ENCODE assay signal across 22 cellular contexts in the genomic region with DNA sequence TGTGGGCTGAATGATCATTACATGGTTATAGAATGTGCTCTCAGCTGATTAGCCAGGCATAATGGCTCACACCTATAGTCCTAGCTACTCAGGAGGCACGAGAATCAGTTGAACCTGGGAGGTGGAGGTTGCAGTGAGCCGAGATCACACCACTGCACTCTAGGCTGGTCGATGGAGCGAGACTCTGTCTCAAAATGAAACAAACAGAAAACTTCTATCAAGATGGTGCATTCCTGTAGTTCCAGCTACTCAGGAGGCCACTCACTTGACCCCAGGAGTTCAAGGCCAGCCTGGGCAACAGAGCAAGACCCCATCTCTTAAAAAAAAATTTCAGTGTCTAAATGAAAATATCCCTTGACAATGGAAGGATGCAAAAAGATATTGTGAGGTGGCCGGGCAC. TPM values are rescaled to one million over a fixed set of nuclear protein-coding genes. Genes with fewer than 3 reads are reported as not detected.
DNase-seq lines count a peak whose midpoint lies in the region; ATAC-seq and TF ChIP-seq lines count a peak whose summit lies in the region.
"Had no signal": no experiment of that assay in that cellular context is flagged by ENCODE, and none has a peak within 500 bp of the region (broad histone marks: within the 10 kb centered on the region; RNA-seq: fewer than 3 reads in every experiment).

No MANE protein-coding gene starts in this region.

- H2BK120ac ChIP-seq in mesenchymal stem cell (ENCODE audit: low read depth, low read length) = no peak overlapping the region

- H3K27ac ChIP-seq in mesenchymal stem cell (ENCODE audit: low read length, poor library complexity, severe bottlenecking) (peak overlapping the region; percentile 35), upper lobe of right lung (no peak overlapping the region)
- H3K27ac ChIP-seq: A549 had no signal

- H2AFZ ChIP-seq in mesenchymal stem cell (ENCODE audit: low read depth, low read length) = no peak overlapping the region

- no peaks in the 10 kb centered on the region for H3K9me3 Mint-ChIP-seq in stimulated activated naive CD8-positive, alpha-beta T cell treated with anti-CD3 and anti-CD28 coated beads, Interleukin-15, Interleukin-2, amounts not matched to agents 100 ng/mL and 50 ng/mL, for 24 hours
- H3K9me3 Mint-ChIP-seq in stimulated activated naive CD8-positive, alpha-beta T cell treated with anti-CD3 and anti-CD28 coated beads, Interleukin-15, amount 100 ng/mL, for 72 hours = no peaks in the 10 kb centered on the region
- no peaks in the 10 kb centered on the region for H3K9me3 Mint-ChIP-seq in activated naive CD8-positive, alpha-beta T cell treated with anti-CD3 and anti-CD28 coated beads, Interleukin-2, amount 50 U/mL, for 24 hours

- ATAC-seq in stimulated activated naive CD8-positive, alpha-beta T cell treated with anti-CD3 and anti-CD28 coated beads, Interleukin-15, amount 100 ng/mL, for 72 hours = no peak
- ATAC-seq in T-helper 17 cell = no peak
- no peak for ATAC-seq in upper lobe of right lung
- ATAC-seq in activated naive CD8-positive, alpha-beta T cell treated with anti-CD3 and anti-CD28 coated beads, Interleukin-2, amount 50 U/mL, for 24 hours = no peak
- no peak for ATAC-seq in GM19324 (IDR thresholded peaks at IDR 0.05; ENCODE audit: low FRiP score, unreplicated experiment)
- ATAC-seq: A549, Panc1, SK-N-SH treated with all-trans-retinoic acid at 6 μM for 48 hours had no signal

- H3K9me3 ChIP-seq in T-helper 17 cell (ENCODE audit: control insufficient read depth, low read length, poor library complexity, severe bottlenecking) (no peaks in the 10 kb centered on the region), mesenchymal stem cell (ENCODE audit: control insufficient read depth, low read length) (no peaks in the 10 kb centered on the region), upper lobe of right lung (no peaks in the 10 kb centered on the region)
- H3K9me3 ChIP-seq: A549, BE2C had no signal

- H3K36me3 ChIP-seq in mesenchymal stem cell (ENCODE audit: control insufficient read depth in 1 of 2, insufficient read depth in 2 of 2, low read depth in 1 of 2, low read length in 2 of 2) = peaks cover 34 to 89% of the 10 kb centered on the region in 2 experiments
- H3K36me3 ChIP-seq in upper lobe of right lung = peaks cover 97% of the 10 kb centered on the region

- H3K36me3 Mint-ChIP-seq in stimulated activated naive CD8-positive, alpha-beta T cell treated with anti-CD3 and anti-CD28 coated beads, Interleukin-15, Interleukin-2, amounts not matched to agents 100 ng/mL and 50 ng/mL, for 24 hours (ENCODE audit: low read depth) = peaks cover 79% of the 10 kb centered on the region
- no peaks in the 10 kb centered on the region for H3K36me3 Mint-ChIP-seq in T-helper 17 cell (ENCODE audit: low read depth)
- H3K36me3 Mint-ChIP-seq in activated naive CD8-positive, alpha-beta T cell treated with anti-CD3 and anti-CD28 coated beads, Interleukin-2, amount 50 U/mL, for 24 hours (ENCODE audit: low read depth) = peaks cover 52% of the 10 kb centered on the region

- no peak overlapping the region for H2BK12ac ChIP-seq in mesenchymal stem cell (ENCODE audit: low read length in 2 of 2)

- TF ChIP-seq CTCF in upper lobe of right lung (IDR thresholded peaks at IDR 0.05) = no peak

- H4K91ac ChIP-seq in mesenchymal stem cell (ENCODE audit: low read length) = no peak overlapping the region

- peaks cover 5% of the 10 kb centered on the region for H3K4me1 Mint-ChIP-seq in stimulated activated naive CD8-positive, alpha-beta T cell treated with anti-CD3 and anti-CD28 coated beads, Interleukin-15, Interleukin-2, amounts not matched to agents 100 ng/mL and 50 ng/mL, for 24 hours (ENCODE audit: low read depth)
- H3K4me1 Mint-ChIP-seq in stimulated activated naive CD8-positive, alpha-beta T cell treated with anti-CD3 and anti-CD28 coated beads, Interleukin-15, amount 100 ng/mL, for 72 hours = peaks cover 5% of the 10 kb centered on the region
- H3K4me1 Mint-ChIP-seq in T-helper 17 cell = peaks cover 6% of the 10 kb centered on the region
- H3K4me1 Mint-ChIP-seq in activated naive CD8-positive, alpha-beta T cell treated with anti-CD3 and anti-CD28 coated beads, Interleukin-2, amount 50 U/mL, for 24 hours = peaks cover 7% of the 10 kb centered on the region

- intact Hi-C loops in upper lobe of right lung (cut with DNase I) = no loop called here

- no peak overlapping the region for H2BK5ac ChIP-seq in mesenchymal stem cell (ENCODE audit: low read depth, low read length, poor library complexity, severe bottlenecking)

- H4K8ac ChIP-seq in mesenchymal stem cell (ENCODE audit: low read length) = no peak overlapping the region

- no peak overlapping the region for H3K4me3 Mint-ChIP-seq in stimulated activated naive CD8-positive, alpha-beta T cell treated with anti-CD3 and anti-CD28 coated beads, Interleukin-15, Interleukin-2, amounts not matched to agents 100 ng/mL and 50 ng/mL, for 24 hours
- H3K4me3 Mint-ChIP-seq in stimulated activated naive CD8-positive, alpha-beta T cell treated with anti-CD3 and anti-CD28 coated beads, Interleukin-15, amount 100 ng/mL, for 72 hours = no peak overlapping the region
- H3K4me3 Mint-ChIP-seq in T-helper 17 cell = no peak overlapping the region
- no peak overlapping the region for H3K4me3 Mint-ChIP-seq in activated naive CD8-positive, alpha-beta T cell treated with anti-CD3 and anti-CD28 coated beads, Interleukin-2, amount 50 U/mL, for 24 hours

- no peak overlapping the region for H3K14ac ChIP-seq in mesenchymal stem cell (ENCODE audit: low read length in 2 of 2)

- H2BK15ac ChIP-seq in mesenchymal stem cell (ENCODE audit: low read depth, poor library complexity, severe bottlenecking) = no peak overlapping the region

- H2AK5ac ChIP-seq in mesenchymal stem cell (ENCODE audit: low read length, severe bottlenecking) = no peak overlapping the region

- no peak overlapping the region for H3K4me2 ChIP-seq in mesenchymal stem cell (ENCODE audit: low read length, poor library complexity, severe bottlenecking)
- H3K4me2 ChIP-seq: A549 had no signal

- H3K27me3 ChIP-seq in mesenchymal stem cell (ENCODE audit: control insufficient read depth in 1 of 2, insufficient read depth in 1 of 2, low read length in 2 of 2) = no peaks in the 10 kb centered on the region
- no peaks in the 10 kb centered on the region for H3K27me3 ChIP-seq in upper lobe of right lung
- H3K27me3 ChIP-seq: BE2C had no signal

- H3K79me1 ChIP-seq in mesenchymal stem cell (replicated peaks; ENCODE audit: low read length, poor library complexity, severe bottlenecking) = peaks cover 12% of the 10 kb centered on the region

- H3K4me1 ChIP-seq in mesenchymal stem cell (ENCODE audit: control insufficient read depth, insufficient read depth, low read depth, low read length) = peaks cover 8% of the 10 kb centered on the region
- no peaks in the 10 kb centered on the region for H3K4me1 ChIP-seq in upper lobe of right lung
- H3K4me1 ChIP-seq: A549, BE2C had no signal

- H3K27me3 Mint-ChIP-seq in stimulated activated naive CD8-positive, alpha-beta T cell treated with anti-CD3 and anti-CD28 coated beads, Interleukin-15, Interleukin-2, amounts not matched to agents 100 ng/mL and 50 ng/mL, for 24 hours = no peaks in the 10 kb centered on the region
- H3K27me3 Mint-ChIP-seq in stimulated activated naive CD8-positive, alpha-beta T cell treated with anti-CD3 and anti-CD28 coated beads, Interleukin-15, amount 100 ng/mL, for 72 hours = no peaks in the 10 kb centered on the region
- H3K27me3 Mint-ChIP-seq in T-helper 17 cell = no peaks in the 10 kb centered on the region
- no peaks in the 10 kb centered on the region for H3K27me3 Mint-ChIP-seq in activated naive CD8-positive, alpha-beta T cell treated with anti-CD3 and anti-CD28 coated beads, Interleukin-2, amount 50 U/mL, for 24 hours

- no peak overlapping the region for H3K4me3 ChIP-seq in mesenchymal stem cell (ENCODE audit: insufficient read depth in 1 of 2, low read depth in 1 of 2, low read length in 2 of 2)
- H3K4me3 ChIP-seq in upper lobe of right lung = no peak overlapping the region
- H3K4me3 ChIP-seq: A549 had no signal

- peak overlapping the region; percentile 8 for H3K9ac ChIP-seq in mesenchymal stem cell (ENCODE audit: low read length)

- no peak overlapping the region for H3K4ac ChIP-seq in mesenchymal stem cell (ENCODE audit: low read depth in 1 of 2, low read length in 2 of 2)

- peak overlapping the region; percentile 6 for H3K27ac Mint-ChIP-seq in stimulated activated naive CD8-positive, alpha-beta T cell treated with anti-CD3 and anti-CD28 coated beads, Interleukin-15, Interleukin-2, amounts not matched to agents 100 ng/mL and 50 ng/mL, for 24 hours
- H3K27ac Mint-ChIP-seq in stimulated activated naive CD8-positive, alpha-beta T cell treated with anti-CD3 and anti-CD28 coated beads, Interleukin-15, amount 100 ng/mL, for 72 hours = no peak overlapping the region
- H3K27ac Mint-ChIP-seq in T-helper 17 cell = peak overlapping the region; percentile 16
- no peak overlapping the region for H3K27ac Mint-ChIP-seq in activated naive CD8-positive, alpha-beta T cell treated with anti-CD3 and anti-CD28 coated beads, Interleukin-2, amount 50 U/mL, for 24 hours

- DNase-seq in stimulated activated naive CD8-positive, alpha-beta T cell treated with anti-CD3 and anti-CD28 coated beads, Interleukin-15, amount 100 ng/mL, for 72 hours = no peak
- no peak for DNase-seq in T-helper 17 cell
- DNase-seq in mesenchymal stem cell = no peak
- DNase-seq in upper lobe of right lung = peak; percentile 3
- no peak for DNase-seq in activated naive CD8-positive, alpha-beta T cell treated with anti-CD3 and anti-CD28 coated beads, Interleukin-2, amount 50 U/mL, for 24 hours
- DNase-seq in NCI-H2227 treated with DMSO at 0.1 percent for 48 hours (lab: John Stamatoyannopoulos, UW) = no peak
- DNase-seq: BE2C, DMS79, KBM-7, MM.1S, NCI-H1048, NCI-H1436, NCI-H1930, NCI-H226, NCI-H510A treated with DMSO at 0.1 percent for 48 hours, NCI-H774, SIG-M5 had no signal

- no peak overlapping the region for H3K18ac ChIP-seq in mesenchymal stem cell (ENCODE audit: low read depth in 1 of 2, low read length in 2 of 2)

- 96% methylated on average over 5 of the region's 5 CpGs for WGBS in mesenchymal stem cell

- H3K23ac ChIP-seq in mesenchymal stem cell (ENCODE audit: low read length in 2 of 2) = no peak overlapping the region

RNA-seq across cellular contexts. Expression of a gene that starts 10.9 kb away (rescaled TPM):
- total RNA-seq in T-helper 17 cell = 10 to 100 TPM; 36.8 to 48.4 TPM
- 63.8 TPM for polyA plus RNA-seq in mesenchymal stem cell (2013, experiment 1 of 2)
- polyA plus RNA-seq in mesenchymal stem cell (2013, experiment 2 of 2) = 69.6 TPM
- 33.9 TPM for total RNA-seq in upper lobe of right lung

RNA-seq across cellular contexts. Expression of a gene that starts 16.3 kb away (rescaled TPM):
- total RNA-seq in T-helper 17 cell = 10 to 100 TPM; 21.4 to 28.6 TPM
- 45.3 TPM for polyA plus RNA-seq in mesenchymal stem cell (2013, experiment 1 of 2)
- 44.4 TPM for polyA plus RNA-seq in mesenchymal stem cell (2013, experiment 2 of 2)
- 61.7 TPM for total RNA-seq in upper lobe of right lung

RNA-seq across cellular contexts. Expression of a gene that starts 19.8 kb away (rescaled TPM):
- not detected for total RNA-seq in T-helper 17 cell
- polyA plus RNA-seq in mesenchymal stem cell (2013, experiment 1 of 2) = 10.1 TPM
- polyA plus RNA-seq in mesenchymal stem cell (2013, experiment 2 of 2) = 9.6 TPM
- 38.3 TPM for total RNA-seq in upper lobe of right lung
- polyA plus RNA-seq: A549 had no signal

RNA-seq across cellular contexts. Expression of a gene that starts 44.2 kb away (rescaled TPM):
- 1 to 10 TPM; 1.6 to 2.0 TPM for total RNA-seq in T-helper 17 cell
- polyA plus RNA-seq in mesenchymal stem cell (2013, experiment 1 of 2) = 0.04 TPM
- 0.07 TPM for polyA plus RNA-seq in mesenchymal stem cell (2013, experiment 2 of 2)
- total RNA-seq in upper lobe of right lung = 62.9 TPM

Comparison
In these comparisons a context has a peak if more than half of its experiments do, and no peak if none do; other contexts are left out.
1. H3K27ac Mint-ChIP-seq: peak in stimulated activated naive CD8-positive, alpha-beta T cell treated with anti-CD3 and anti-CD28 coated beads, Interleukin-15, Interleukin-2, amounts not matched to agents 100 ng/mL and 50 ng/mL, for 24 hours (single experiment) and T-helper 17 cell (single experiment); none in stimulated activated naive CD8-positive, alpha-beta T cell treated with anti-CD3 and anti-CD28 coated beads, Interleukin-15, amount 100 ng/mL, for 72 hours (0 of 2) and activated naive CD8-positive, alpha-beta T cell treated with anti-CD3 and anti-CD28 coated beads, Interleukin-2, amount 50 U/mL, for 24 hours (single experiment).
2. RNA of a gene that starts 19.8 kb away (total RNA-seq): 38.3 TPM in upper lobe of right lung (single experiment); not detected in T-helper 17 cell; every median in the first group is over 10 times any median in the second.